In the genomic region with DNA sequence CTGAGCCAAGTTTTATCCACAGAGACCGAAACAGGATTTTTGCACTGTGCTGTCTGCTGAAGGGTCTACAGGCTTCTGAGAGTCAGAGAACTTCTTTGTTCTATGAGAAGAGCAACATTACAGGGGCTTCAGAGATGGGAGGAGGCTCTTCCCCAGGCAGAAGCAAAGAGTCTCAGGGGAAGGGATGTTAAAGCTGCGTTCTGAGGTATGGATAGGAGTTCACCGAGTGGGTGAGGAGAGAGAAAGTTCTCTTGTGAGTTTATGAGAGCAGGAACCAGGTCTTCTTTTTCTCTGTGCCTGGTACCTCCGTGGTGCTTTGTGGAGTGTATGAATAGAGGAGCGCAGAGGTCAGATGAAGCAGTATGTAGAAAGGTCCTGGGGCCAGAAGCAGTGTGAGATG, we compare ENCODE assay signal across 12 cellular contexts.
DNase-seq lines count a peak whose midpoint lies in the region; ATAC-seq and TF ChIP-seq lines count a peak whose summit lies in the region.
"Had no signal": no experiment of that assay in that cellular context is flagged by ENCODE, and none has a peak within 500 bp of the region (broad histone marks: within the 10 kb centered on the region; RNA-seq: fewer than 3 reads in every experiment).

No MANE protein-coding gene starts in this region.

- H3K9me1 ChIP-seq in IMR-90 (ENCODE audit: insufficient read depth, low read length): no peaks in the 10 kb centered on the region

- H3K14ac ChIP-seq in IMR-90 (replicated peaks; ENCODE audit: low read depth, low read length): no peak overlapping the region

- H3K4me1 Mint-ChIP-seq in GM23338 (peaks cover 2% of the 10 kb centered on the region; the same call in 1 of the 3 replicates), neural progenitor cell (peaks cover 7% of the 10 kb centered on the region), type B pancreatic cell (ENCODE audit: unreplicated experiment) (peaks cover 7% of the 10 kb centered on the region), WTC11 (no peaks in the 10 kb centered on the region)

- H3K9me3 Mint-ChIP-seq in GM23338: peaks cover 4% of the 10 kb centered on the region; the same call in 2 of the 3 replicates
- H3K9me3 Mint-ChIP-seq in neural progenitor cell: peaks cover 2% of the 10 kb centered on the region
- no peaks in the 10 kb centered on the region for H3K9me3 Mint-ChIP-seq in type B pancreatic cell
- H3K9me3 Mint-ChIP-seq in WTC11: peaks cover 13% of the 10 kb centered on the region

- H4K20me1 ChIP-seq in GM23338 (replicated peaks; ENCODE audit: insufficient read depth) (no peaks in the 10 kb centered on the region), IMR-90 (ENCODE audit: insufficient read depth, low read length) (no peaks in the 10 kb centered on the region), neural progenitor cell (ENCODE audit: low read depth) (no peaks in the 10 kb centered on the region)

- intact Hi-C loops in IMR-90 (cut with micrococcal nuclease): loop anchor here (1.0 to 10.0 kb wide), 4 partner anchors 49 to 577 kb away; no protein-coding TSS in a partner anchor

- H3F3A ChIP-seq in GM23338 (replicated peaks; ENCODE audit: low read depth) (no peaks in the 10 kb centered on the region), neural progenitor cell (ENCODE audit: low read depth) (no peaks in the 10 kb centered on the region)

- H2AFZ ChIP-seq in GM23338: peak overlapping the region; percentile 56; the same call in 1 of the 2 replicates
- H2AFZ ChIP-seq in IMR-90 (replicated peaks; ENCODE audit: low read length, poor library complexity): peak overlapping the region; percentile 4
- no peak overlapping the region for H2AFZ ChIP-seq in neural progenitor cell (replicated peaks)

- H3K27ac Mint-ChIP-seq in GM23338 (no peak overlapping the region), neural progenitor cell (peak overlapping the region; percentile 5), type B pancreatic cell (peak overlapping the region; percentile 42), WTC11 (no peak overlapping the region)
- H3K27ac Mint-ChIP-seq: CD4-positive, alpha-beta T cell had no signal

- no peak for TF ChIP-seq POLR2A in IMR-90 (IDR thresholded peaks at IDR 0.05; ENCODE audit: low read depth, low read length)

- no peak overlapping the region for H3K9ac ChIP-seq in IMR-90 (ENCODE audit: low read depth, low read length)
- H3K9ac ChIP-seq in neural progenitor cell: no peak overlapping the region

- H3K79me2 ChIP-seq in GM23338 (replicated peaks; ENCODE audit: insufficient read depth) (no peaks in the 10 kb centered on the region), neural progenitor cell (ENCODE audit: low read depth) (no peaks in the 10 kb centered on the region)

- H2AK9ac ChIP-seq in IMR-90 (replicated peaks; ENCODE audit: low read depth, low read length, poor library complexity): no peak overlapping the region

- H3K9me2 ChIP-seq in GM23338 (ENCODE audit: insufficient read depth): no peaks in the 10 kb centered on the region

- H3K4me1 ChIP-seq in GM23338 (ENCODE audit: insufficient read depth) (no peaks in the 10 kb centered on the region), IMR-90 (ENCODE audit: control insufficient read depth, insufficient read depth, low read length) (no peaks in the 10 kb centered on the region), neural progenitor cell (no peaks in the 10 kb centered on the region), BE2C (no peaks in the 10 kb centered on the region)
- H3K4me1 ChIP-seq: Caco-2 had no signal

- no peak for ATAC-seq in GM23338
- no peak for ATAC-seq in IMR-90 (ENCODE audit: low read depth)
- no peak for ATAC-seq in WTC11

- no peak overlapping the region for H3K56ac ChIP-seq in IMR-90 (ENCODE audit: extremely low read depth, insufficient read depth, low read length)

- no peaks in the 10 kb centered on the region for H3K79me1 ChIP-seq in IMR-90 (ENCODE audit: low read depth in 1 of 2, low read length in 2 of 2)

- H2BK120ac ChIP-seq in IMR-90 (ENCODE audit: low read depth, low read length): peak overlapping the region; percentile 19; the same call in 1 of the 2 replicates

- dilution Hi-C loops in IMR-90 (cut with HindIII; ENCODE audit: low sequenced_read_pairs, unreplicated experiment): no loop called here

- H3K27me3 ChIP-seq in GM23338 (ENCODE audit: insufficient read depth) (no peaks in the 10 kb centered on the region), IMR-90 (ENCODE audit: control insufficient read depth, insufficient read depth, low read length) (no peaks in the 10 kb centered on the region), neural progenitor cell (no peaks in the 10 kb centered on the region), BE2C (no peaks in the 10 kb centered on the region; the same call in 1 of the 2 replicates)

- no peak overlapping the region for H3K27ac ChIP-seq in GM23338 (ENCODE audit: low read depth)
- no peak overlapping the region for H3K27ac ChIP-seq in IMR-90 (ENCODE audit: insufficient read depth, low read length)
- H3K27ac ChIP-seq in neural progenitor cell: no peak overlapping the region
- H3K27ac ChIP-seq: C4-2B had no signal

- no peak overlapping the region for H2AK5ac ChIP-seq in IMR-90 (ENCODE audit: low read depth, low read length)

- POLR2A ChIA-PET in IMR-90 (lab: Charles Lee; ENCODE audit: unreplicated experiment) (no interaction called here), WTC11 (lab: Charles Lee) (no interaction called here)

- no peak overlapping the region for H4K8ac ChIP-seq in IMR-90 (ENCODE audit: low read depth in 2 of 2, low read length in 2 of 2)

- H2BK15ac ChIP-seq in IMR-90 (ENCODE audit: low read depth, low read length): no peak overlapping the region

- H3K4me3 Mint-ChIP-seq in GM23338: no peak overlapping the region
- no peak overlapping the region for H3K4me3 Mint-ChIP-seq in neural progenitor cell
- H3K4me3 Mint-ChIP-seq in type B pancreatic cell: no peak overlapping the region
- H3K4me3 Mint-ChIP-seq in WTC11: no peak overlapping the region
- H3K4me3 Mint-ChIP-seq: CD4-positive, alpha-beta T cell had no signal

- 88% methylated on average over 3 of the region's 5 CpGs; no CpG with 5 or more reads in 1 of the 2 experiments for WGBS in IMR-90 (ENCODE audit: extremely low coverage in 2 of 2, insufficient read length in 1 of 2), 2 experiments

- H3K4me3 ChIP-seq in GM23338 (no peak overlapping the region), IMR-90 (ENCODE audit: insufficient read depth, low read depth, low read length) (no peak overlapping the region), neural progenitor cell (no peak overlapping the region), BE2C (ENCODE audit: low read depth, low read length) (no peak overlapping the region)

- in situ Hi-C loops in IMR-90 (cut with MboI; ENCODE audit: low sequenced_read_pairs): loop anchor here (25.0 kb wide), 1 partner anchor 928 kb away; no protein-coding TSS in a partner anchor

- no peak overlapping the region; the same call in 1 of the 2 replicates for H2BK20ac ChIP-seq in IMR-90 (ENCODE audit: low read depth, low read length)

- DNase-seq in GM23338 (ENCODE audit: low spot score): no peak
- no peak for DNase-seq in IMR-90
- DNase-seq in neural progenitor cell (ENCODE audit: low spot score): no peak
- no peak for DNase-seq in type B pancreatic cell (ENCODE audit: extremely low spot score, unreplicated experiment)
- no peak for DNase-seq in WTC11 (ENCODE audit: low spot score)
- no peak for DNase-seq in BE2C
- DNase-seq in inferior parietal cortex (ENCODE audit: extremely low spot score): no peak
- DNase-seq: CD4-positive, alpha-beta T cell; GOT3; H7 had no signal

- no peak overlapping the region for H4K91ac ChIP-seq in IMR-90 (ENCODE audit: insufficient read depth, low read depth, low read length)

- no peak overlapping the region for H4K5ac ChIP-seq in IMR-90 (ENCODE audit: low read depth, low read length)

- no peak overlapping the region for H3K18ac ChIP-seq in IMR-90 (ENCODE audit: low read depth, low read length)

- H3K23ac ChIP-seq in IMR-90 (ENCODE audit: low read depth, low read length): no peak overlapping the region

- no TSS peak for BruUV-seq in IMR-90 (replicated peaks; lab: Mats Ljungman, UMichigan)

- H3K4ac ChIP-seq in IMR-90 (ENCODE audit: low read depth, low read length): no peak overlapping the region

- H3K36me3 Mint-ChIP-seq in GM23338 (ENCODE audit: low read depth) (no peaks in the 10 kb centered on the region; the same call in 2 of the 3 replicates), neural progenitor cell (no peaks in the 10 kb centered on the region), type B pancreatic cell (no peaks in the 10 kb centered on the region), WTC11 (no peaks in the 10 kb centered on the region)

- no peak overlapping the region for H3K4me2 ChIP-seq in GM23338
- H3K4me2 ChIP-seq in IMR-90 (ENCODE audit: low read depth, low read length): no peak overlapping the region
- no peak overlapping the region for H3K4me2 ChIP-seq in neural progenitor cell

- H2BK5ac ChIP-seq in IMR-90 (ENCODE audit: low read depth, low read length, poor library complexity, severe bottlenecking): no peak overlapping the region

- H3K27me3 Mint-ChIP-seq in GM23338 (ENCODE audit: insufficient read depth, low read depth, poor library complexity) (no peaks in the 10 kb centered on the region), neural progenitor cell (ENCODE audit: insufficient read depth, low read depth) (no peaks in the 10 kb centered on the region), type B pancreatic cell (no peaks in the 10 kb centered on the region), WTC11 (ENCODE audit: low read depth) (no peaks in the 10 kb centered on the region)

- H3K36me3 ChIP-seq in GM23338 (ENCODE audit: insufficient read depth) (no peaks in the 10 kb centered on the region), IMR-90 (ENCODE audit: control insufficient read depth, insufficient read depth, low read length) (no peaks in the 10 kb centered on the region), neural progenitor cell (no peaks in the 10 kb centered on the region), BE2C (no peaks in the 10 kb centered on the region)

- TF ChIP-seq CTCF in GM23338 (conservative IDR thresholded peaks at IDR 0.05; ENCODE audit: low read depth in 2 of 2): no peak
- no peak for TF ChIP-seq CTCF in IMR-90 (conservative IDR thresholded peaks at IDR 0.05; ENCODE audit: low read depth, low read length)
- TF ChIP-seq CTCF in neural progenitor cell (IDR thresholded peaks at IDR 0.05): no peak
- TF ChIP-seq CTCF in type B pancreatic cell (conservative IDR thresholded peaks at IDR 0.05): no peak
- no peak for TF ChIP-seq CTCF in WTC11 (IDR thresholded peaks at IDR 0.05)
- no peak for TF ChIP-seq CTCF in BE2C (IDR thresholded peaks at IDR 0.05; ENCODE audit: low read depth, low read length)

- no peak for TF ChIP-seq RAD21 in IMR-90 (IDR thresholded peaks at IDR 0.05; ENCODE audit: low read length)

- CTCF ChIA-PET in IMR-90 (lab: Yijun Ruan, JAX): no interaction called here
- CTCF ChIA-PET in WTC11 (lab: Charles Lee): no interaction called here

- no peaks in the 10 kb centered on the region for H3K9me3 ChIP-seq in IMR-90 (ENCODE audit: control insufficient read depth, insufficient read depth, low read length)
- no peaks in the 10 kb centered on the region for H3K9me3 ChIP-seq in neural progenitor cell (ENCODE audit: low read depth)
- no peaks in the 10 kb centered on the region for H3K9me3 ChIP-seq in BE2C
- H3K9me3 ChIP-seq: Caco-2 had no signal

TF ChIP-seq in GM23338, 12 proteins besides CTCF, POLR2A, EP300 and RAD21 (continues in another document):
- TF ChIP-seq ZNF114 (CRISPR knock-in tag; IDR thresholded peaks at IDR 0.05): no peak

TF ChIP-seq in WTC11, 78 proteins besides CTCF, POLR2A, EP300 and RAD21 (continues in another document):
- TF ChIP-seq TEAD1 (CRISPR knock-in tag; IDR thresholded peaks at IDR 0.05): no peak

Comparison
In these comparisons a context has a peak if more than half of its experiments do, and no peak if none do; other contexts are left out.
1. H3K27ac Mint-ChIP-seq: peak in neural progenitor cell (single experiment) and type B pancreatic cell (single experiment); none in GM23338 (single experiment) and WTC11 (single experiment).